8 cellular contexts compared by ENCODE assay signal in the genomic region with DNA sequence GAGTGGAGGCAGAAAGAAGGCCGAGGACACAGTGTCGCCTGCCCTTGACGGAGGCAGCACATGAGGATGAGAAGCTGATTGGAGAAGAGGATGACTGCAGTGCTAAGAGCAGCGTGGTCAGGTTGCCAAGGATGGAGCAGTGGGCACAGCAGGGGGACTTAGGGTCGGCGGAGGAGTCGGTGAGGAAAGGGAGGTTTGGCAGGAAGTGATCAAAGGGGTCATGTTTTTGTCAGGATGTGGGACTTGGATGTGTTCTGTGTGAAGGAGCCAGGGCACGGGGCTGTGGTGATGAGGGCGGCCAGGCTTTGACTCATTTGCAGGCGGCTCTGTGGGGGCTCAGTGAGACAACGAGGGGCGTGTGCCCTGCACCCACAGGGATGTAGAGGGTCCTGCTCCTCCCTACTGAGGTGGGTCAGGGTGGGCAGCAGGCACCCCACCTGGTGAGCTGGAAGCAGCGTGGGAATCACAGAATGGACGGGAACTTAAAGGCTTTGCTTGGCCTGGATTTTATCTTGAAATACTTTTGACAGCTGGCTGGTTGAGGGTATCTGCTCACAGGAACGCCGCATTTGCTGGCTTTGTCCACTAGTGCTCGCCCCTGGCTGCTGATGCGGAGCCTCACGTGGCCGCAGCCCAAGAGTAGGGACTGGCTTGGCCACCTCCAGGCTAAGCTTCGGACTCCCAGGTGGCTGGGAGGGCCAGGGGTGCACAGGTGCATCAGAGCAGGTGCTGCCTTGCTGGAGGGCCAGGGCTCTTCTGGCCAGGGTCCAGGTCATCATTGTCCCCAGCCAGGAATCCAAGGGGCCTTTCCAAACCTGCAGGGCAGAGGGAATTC. TPM values are rescaled to one million over a fixed set of nuclear protein-coding genes. Genes with fewer than 3 reads are reported as not detected.
A peak's percentile ranks its signal among the peaks of the same experiment; 100 is the strongest.
DNase-seq lines count a peak whose midpoint lies in the region; TF ChIP-seq lines count a peak whose summit lies in the region.

No MANE protein-coding gene starts in this region.

- H3K27ac Mint-ChIP-seq in osteocyte (ENCODE audit: unreplicated experiment), result peak overlapping the region; percentile 90

- no peak overlapping the region for H3K9ac ChIP-seq in mesendoderm (ENCODE audit: low read length)

- no peak overlapping the region for H3K56ac ChIP-seq in mesendoderm (ENCODE audit: low read length)

- no peak overlapping the region for H3K4me3 ChIP-seq in choroid plexus epithelial cell (ENCODE audit: low read depth, low read length)
- H3K4me3 ChIP-seq in mesendoderm (ENCODE audit: low read length), result no peak overlapping the region

- H3K23ac ChIP-seq in mesendoderm (ENCODE audit: low read length), result no peak overlapping the region

- no peak overlapping the region for H3K4ac ChIP-seq in mesendoderm (ENCODE audit: low read depth, low read length)

- no peaks in the 10 kb centered on the region for H3K27me3 Mint-ChIP-seq in osteocyte (ENCODE audit: unreplicated experiment)

- peaks cover 30% of the 10 kb centered on the region for H3K4me1 Mint-ChIP-seq in osteocyte (ENCODE audit: unreplicated experiment)

- H3K9me3 Mint-ChIP-seq in osteocyte (ENCODE audit: unreplicated experiment), result no peaks in the 10 kb centered on the region

- H4K8ac ChIP-seq in mesendoderm (ENCODE audit: low read depth, low read length), result no peak overlapping the region

- peaks cover 14% of the 10 kb centered on the region for H3K36me3 Mint-ChIP-seq in osteocyte (ENCODE audit: unreplicated experiment)

- H3K79me1 ChIP-seq in mesendoderm (ENCODE audit: low read length), result peaks cover 3% of the 10 kb centered on the region

- H3K4me1 ChIP-seq in mesendoderm (ENCODE audit: control insufficient read depth, low read depth, low read length), result no peaks in the 10 kb centered on the region

- no peak overlapping the region for H2BK15ac ChIP-seq in mesendoderm (replicated peaks; ENCODE audit: low read depth)

- no peak overlapping the region for H2AK5ac ChIP-seq in mesendoderm (ENCODE audit: low read length)

- no peak for TF ChIP-seq CTCF in choroid plexus epithelial cell (conservative IDR thresholded peaks at IDR 0.05; ENCODE audit: low read depth, low read length)
- TF ChIP-seq CTCF in osteocyte (IDR thresholded peaks at IDR 0.05), result no peak

- no peak overlapping the region for H3K4me2 ChIP-seq in mesendoderm (ENCODE audit: low read length)

- H3K18ac ChIP-seq in mesendoderm (ENCODE audit: low read length), result no peak overlapping the region

- no peaks in the 10 kb centered on the region for H3K27me3 ChIP-seq in mesendoderm (ENCODE audit: insufficient read depth, low read length, poor library complexity)

- DNase-seq in Daoy (ENCODE audit: low read depth), result peak; percentile 47
- DNase-seq in NCI-H2196 treated with DMSO at 0.1 percent for 48 hours (lab: John Stamatoyannopoulos, UW; ENCODE audit: unreplicated experiment), result peak; percentile 80
- peak; percentile 56 for DNase-seq in choroid plexus epithelial cell (ENCODE audit: low read depth)
- DNase-seq in osteocyte (ENCODE audit: extremely low spot score, unreplicated experiment), result no peak
- DNase-seq in NAMALWA (ENCODE audit: low spot score), result no peak
- DNase-seq in NCI-H226, result no peak
- no peak for DNase-seq in NCI-H524 (lab: John Stamatoyannopoulos, UW)
- no peak for DNase-seq in mesendoderm

- H2BK5ac ChIP-seq in mesendoderm (ENCODE audit: low read length), result no peak overlapping the region

- peaks cover 7% of the 10 kb centered on the region for H3K36me3 ChIP-seq in mesendoderm (ENCODE audit: control insufficient read depth, insufficient read depth, low read length)

- H4K5ac ChIP-seq in mesendoderm (ENCODE audit: low read length), result no peak overlapping the region

- no peak overlapping the region for H3K27ac ChIP-seq in mesendoderm (ENCODE audit: low read depth, low read length)

- no CpG with 5 or more reads among the region's 21 CpGs for WGBS in mesendoderm (ENCODE audit: extremely low coverage, insufficient coverage, low lambda C conversion rate)

- H3K79me2 ChIP-seq in mesendoderm (ENCODE audit: control insufficient read depth, insufficient read depth, low read length), result no peaks in the 10 kb centered on the region

- no peak overlapping the region for H2BK120ac ChIP-seq in mesendoderm (ENCODE audit: low read depth, low read length)

- H3K4me3 Mint-ChIP-seq in osteocyte (ENCODE audit: unreplicated experiment), result no peak overlapping the region

RNA-seq across cellular contexts. Expression of a gene that starts 6.0 kb away (rescaled TPM):
- total RNA-seq in Daoy (2014; rRNA removed; shearing (Covaris generic)), result 55.8 and 72.2 TPM in 2 replicates
- total RNA-seq in osteocyte, result 65.9 and 71.6 TPM in 2 replicates
- polyA plus RNA-seq in mesendoderm (2013, experiment 1 of 2), result 60.2 TPM
- 62.3 TPM for polyA plus RNA-seq in mesendoderm (2013, experiment 2 of 2)

RNA-seq across cellular contexts. Expression of a gene that starts 11.6 kb away (rescaled TPM):
- 4.7 and 9.3 TPM in 2 replicates for total RNA-seq in Daoy (2014; rRNA removed; shearing (Covaris generic))
- total RNA-seq in osteocyte, result 56.8 and 57.6 TPM in 2 replicates
- polyA plus RNA-seq in mesendoderm (2013, experiment 1 of 2), result 95.5 TPM
- 92.6 TPM for polyA plus RNA-seq in mesendoderm (2013, experiment 2 of 2)

RNA-seq across cellular contexts. Expression of a gene that starts 30.4 kb away (rescaled TPM):
- total RNA-seq in Daoy (2014; rRNA removed; shearing (Covaris generic)), result 24.3 and 30.8 TPM in 2 replicates
- total RNA-seq in osteocyte, result 28.6 and 30.4 TPM in 2 replicates
- 46.6 TPM for polyA plus RNA-seq in mesendoderm (2013, experiment 1 of 2)
- 45.1 TPM for polyA plus RNA-seq in mesendoderm (2013, experiment 2 of 2)

RNA-seq across cellular contexts. Expression of a gene that starts 30.6 kb away (rescaled TPM):
- total RNA-seq in Daoy (2014; rRNA removed; shearing (Covaris generic)), result 3.2 and 10.8 TPM in 2 replicates
- total RNA-seq in osteocyte, result 9.9 and 10.3 TPM in 2 replicates
- polyA plus RNA-seq in mesendoderm (2013, experiment 1 of 2), result 40.6 TPM
- polyA plus RNA-seq in mesendoderm (2013, experiment 2 of 2), result 41.4 TPM

RNA-seq across cellular contexts. Expression of a gene that starts 54.5 kb away (rescaled TPM):
- total RNA-seq in Daoy (2014; rRNA removed; shearing (Covaris generic)), result 2.6 and 3.3 TPM in 2 replicates
- 45.1 and 45.3 TPM in 2 replicates for total RNA-seq in osteocyte
- polyA plus RNA-seq in mesendoderm (2013, experiment 1 of 2), result 23.1 TPM
- 22.9 TPM for polyA plus RNA-seq in mesendoderm (2013, experiment 2 of 2)

Comparison
In these comparisons a context has a peak if more than half of its experiments do, and no peak if none do; other contexts are left out.
1. DNase-seq: peak in Daoy (single experiment), NCI-H2196 treated with DMSO at 0.1 percent for 48 hours (single experiment) and choroid plexus epithelial cell (single experiment); none in osteocyte (single experiment), NAMALWA (single experiment), NCI-H226 (single experiment), NCI-H524 (0 of 2) and mesendoderm (single experiment).